ENCODE assay signal across 22 cellular contexts in the genomic region with DNA sequence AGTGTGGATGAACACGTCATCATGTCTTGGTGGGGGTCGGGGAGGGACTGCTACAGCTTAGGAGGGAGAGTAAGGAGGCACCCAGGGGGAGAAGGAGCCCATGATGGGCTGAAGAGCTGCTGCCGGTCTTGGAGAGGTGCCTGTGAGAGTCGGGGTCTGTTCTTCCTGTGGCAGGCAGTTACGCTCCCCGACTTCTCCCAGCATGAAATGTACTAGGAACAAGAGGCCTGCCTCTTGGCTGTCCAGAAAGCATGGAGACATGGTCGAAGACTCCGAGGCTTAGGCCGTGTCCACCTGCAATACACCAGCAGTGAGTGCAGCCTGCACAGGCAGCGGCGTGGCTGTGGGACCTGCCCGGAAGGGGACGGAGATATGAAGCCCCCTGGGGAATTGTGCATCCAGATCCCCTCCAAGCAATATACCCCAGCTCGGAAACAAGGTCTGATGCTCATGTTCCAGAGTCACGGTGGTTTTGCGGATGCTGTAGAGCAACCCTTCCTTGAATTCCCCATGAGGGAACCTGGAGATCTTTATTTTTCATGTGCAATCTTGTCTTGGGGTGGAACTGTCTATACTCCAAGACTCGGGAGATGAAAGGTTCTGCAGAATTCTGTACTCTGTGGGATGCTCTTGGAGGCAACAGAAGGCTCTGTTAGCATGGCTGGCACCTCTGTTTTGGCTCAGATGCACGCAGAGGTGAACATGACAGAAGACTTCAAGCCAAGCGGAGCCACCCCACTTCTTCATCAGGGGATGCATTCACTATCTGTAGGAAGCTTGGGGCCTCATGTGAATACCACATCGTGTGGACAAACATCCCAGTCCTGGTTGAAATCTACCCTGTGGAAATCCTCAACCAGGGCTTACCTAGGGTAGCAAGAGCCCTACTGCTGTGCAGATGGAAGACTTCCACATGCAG.
"Had no signal": no experiment of that assay in that cellular context is flagged by ENCODE, and none has a peak within 500 bp of the region (broad histone marks: within the 10 kb centered on the region; RNA-seq: fewer than 3 reads in every experiment).

No MANE protein-coding gene starts in this region.

- DNase-seq: colonic mucosa; dermis blood vessel endothelial cell; effector CD4-positive, alpha-beta T cell; foreskin melanocyte; kidney; left cardiac atrium; left ventricle myocardium superior; mucosa of descending colon; naive thymus-derived CD8-positive, alpha-beta T cell; occipital lobe; psoas muscle; retina; sigmoid colon; stimulated activated CD4-positive, alpha-beta T cell treated with anti-CD3 and anti-CD28 coated beads, Interleukin-2, amount 100 ng/mL, for 24 hours; stimulated activated CD4-positive, alpha-beta T cell treated with anti-CD3 and anti-CD28 coated beads, Interleukin-4, amount 100 ng/mL, for 4 hours; stimulated activated naive B cell treated with anti-CD40 and anti-IgM and Interleukin-4, amounts not matched to agents 10 μg/mL and 1 μg/mL and 100 μg/mL, for 72 hours; stimulated activated naive CD8-positive, alpha-beta T cell treated with anti-CD3 and anti-CD28 coated beads, Interleukin-15, amount 100 ng/mL, for 72 hours; testis had no signal

- H3K4me1 ChIP-seq: colonic mucosa, neural progenitor cell, psoas muscle, sigmoid colon, testis, tibial nerve had no signal

- H3K4me2 ChIP-seq: hepatocyte, neural progenitor cell had no signal

- H3K9me3 ChIP-seq: colonic mucosa, mucosa of descending colon, psoas muscle, sigmoid colon, testis, tibial nerve had no signal

- H3K9ac ChIP-seq: neural progenitor cell had no signal

- H3K27me3 ChIP-seq: colonic mucosa, hepatocyte, neural progenitor cell, testis, tibial nerve had no signal

- H3K27ac ChIP-seq: colonic mucosa, hepatocyte, neural progenitor cell, psoas muscle, sigmoid colon, skin epidermis, testis, tibial nerve had no signal

- H3K4me3 ChIP-seq: colonic mucosa, hepatocyte, mucosa of descending colon, neural progenitor cell, psoas muscle, sigmoid colon, skin epidermis, testis, tibial nerve had no signal

- H3K36me3 ChIP-seq: colonic mucosa, neural progenitor cell, sigmoid colon, tibial nerve had no signal

- ATAC-seq: left cardiac atrium; left ventricle myocardium superior; mucosa of descending colon; naive thymus-derived CD8-positive, alpha-beta T cell; psoas muscle; stimulated activated naive B cell treated with anti-CD40 and anti-IgM and Interleukin-4, amounts not matched to agents 10 μg/mL and 1 μg/mL and 100 μg/mL, for 72 hours; stimulated activated naive CD8-positive, alpha-beta T cell treated with anti-CD3 and anti-CD28 coated beads, Interleukin-15, amount 100 ng/mL, for 72 hours had no signal
